In the genomic region with DNA sequence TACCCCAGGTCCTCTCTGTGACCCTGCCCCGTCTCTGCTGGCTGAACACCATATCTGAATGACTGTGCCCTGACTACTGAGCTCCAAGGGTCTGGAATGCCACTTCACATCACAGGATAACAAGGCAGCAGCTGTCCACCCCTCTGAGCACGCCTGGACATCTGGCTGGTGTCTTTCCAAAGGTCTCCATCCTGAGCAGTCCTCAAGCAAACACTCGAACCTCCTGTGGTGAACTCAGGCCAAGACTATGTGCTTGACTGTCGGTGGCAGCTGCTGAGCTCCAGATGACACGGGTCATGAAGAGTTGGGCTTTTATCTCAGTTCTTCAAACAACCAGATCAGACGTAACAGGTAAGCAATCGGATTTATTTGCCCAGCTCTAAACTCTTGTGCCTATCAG, we compare ENCODE assay signal across 22 cellular contexts.
A peak's percentile ranks its signal among the peaks of the same experiment; 100 is the strongest.
DNase-seq lines count a peak whose midpoint lies in the region; ATAC-seq and TF ChIP-seq lines count a peak whose summit lies in the region.
"Had no signal": no experiment of that assay in that cellular context is flagged by ENCODE, and none has a peak within 500 bp of the region (broad histone marks: within the 10 kb centered on the region; RNA-seq: fewer than 3 reads in every experiment).

No MANE protein-coding gene starts in this region.

- no peaks in the 10 kb centered on the region for H3K9me3 ChIP-seq in OCI-LY7 (ENCODE audit: low read length)
- H3K9me3 ChIP-seq in hepatocyte (ENCODE audit: low read depth) = no peaks in the 10 kb centered on the region
- no peaks in the 10 kb centered on the region for H3K9me3 ChIP-seq in transverse colon
- H3K9me3 ChIP-seq: breast epithelium, tibial artery had no signal

- H3K36me3 Mint-ChIP-seq in naive thymus-derived CD8-positive, alpha-beta T cell = no peaks in the 10 kb centered on the region
- H3K36me3 Mint-ChIP-seq: CD4-positive, alpha-beta memory T cell; naive B cell; T-cell had no signal

- H3K4me3 ChIP-seq in OCI-LY7 (ENCODE audit: low read depth, low read length, poor library complexity, severe bottlenecking) (no peak overlapping the region), hepatocyte (no peak overlapping the region), transverse colon (no peak overlapping the region)
- H3K4me3 ChIP-seq: breast epithelium, coronary artery, K562, tibial artery had no signal

- H3K9me2 ChIP-seq in OCI-LY7 (ENCODE audit: insufficient read depth, low read length) (no peaks in the 10 kb centered on the region), hepatocyte (replicated peaks; ENCODE audit: insufficient read depth) (no peaks in the 10 kb centered on the region)

- BruUV-seq in OCI-LY7 (replicated peaks; lab: Mats Ljungman, UMichigan) = no TSS peak

- peak; percentile 36 for DNase-seq in COLO668 (lab: John Stamatoyannopoulos, UW; ENCODE audit: unreplicated experiment)
- DNase-seq in DMS53 (lab: John Stamatoyannopoulos, UW) = peak; percentile 100
- peak; percentile 94 for DNase-seq in NCI-H2029 (lab: John Stamatoyannopoulos, UW)
- no peak for DNase-seq in OCI-LY7 (ENCODE audit: low spot score)
- DNase-seq in hepatocyte (ENCODE audit: low spot score) = no peak
- DNase-seq in naive thymus-derived CD8-positive, alpha-beta T cell = no peak
- no peak for DNase-seq in transverse colon
- DNase-seq in NOMO-1 treated with dmso at 0.1 percent for 144 hours (lab: John Stamatoyannopoulos, UW; ENCODE audit: unreplicated experiment) = no peak
- DNase-seq: activated CD4-positive, CD25-positive, alpha-beta regulatory T cell treated with anti-CD3 and anti-CD28 coated beads, Interleukin-2, amount 50 U/mL, for 72 hours; activated CD8-positive, alpha-beta memory T cell treated with anti-CD3 and anti-CD28 coated beads, Interleukin-2, amount 50 U/mL, for 4 hours; activated effector memory CD4-positive, alpha-beta T cell treated with anti-CD3 and anti-CD28 coated beads, Interleukin-2, amount 50 U/mL, for 16 hours; CD4-positive, alpha-beta memory T cell; endodermal cell; naive B cell; stimulated activated CD4-positive, alpha-beta T cell treated with anti-CD3 and anti-CD28 coated beads, Interleukin-4, amount 100 ng/mL, for 24 hours; stimulated activated naive CD4-positive, alpha-beta T cell treated with Interleukin-2 at 50 U/mL for 16 hours; T-cell; tibial artery had no signal

- peaks cover 6 to 12% (median 10%) of the 10 kb centered on the region in 4 donors for H3K4me1 Mint-ChIP-seq in naive thymus-derived CD8-positive, alpha-beta T cell

- peak overlapping the region in 1 of 10 donors; percentile 28 for H3K27ac Mint-ChIP-seq in naive thymus-derived CD8-positive, alpha-beta T cell
- H3K27ac Mint-ChIP-seq: endodermal cell, naive B cell, T-cell had no signal

- no peak for ATAC-seq in naive thymus-derived CD8-positive, alpha-beta T cell
- ATAC-seq: HCT116, K562, T-cell had no signal

- no peaks in the 10 kb centered on the region for H3K36me3 ChIP-seq in OCI-LY7 (ENCODE audit: insufficient read depth, low read length)
- no peaks in the 10 kb centered on the region for H3K36me3 ChIP-seq in hepatocyte (replicated peaks; ENCODE audit: insufficient read depth, low read depth)
- H3K36me3 ChIP-seq in transverse colon = no peaks in the 10 kb centered on the region
- H3K36me3 ChIP-seq: breast epithelium, tibial artery had no signal

- H2AFZ ChIP-seq in OCI-LY7 (ENCODE audit: low read length) (peak overlapping the region; percentile 66; the same call in 1 of the 2 replicates), hepatocyte (no peak overlapping the region)

- intact Hi-C loops in OCI-LY7 (cut with micrococcal nuclease; ENCODE audit: unreplicated experiment) (loop anchor here (5.0 kb wide), 1 partner anchor 79 kb away; no protein-coding TSS in a partner anchor), transverse colon (cut with DNase I; ENCODE audit: low total_unique reads) (no loop called here)

- 62% methylated on average over 7 of the region's 7 CpGs for WGBS in hepatocyte (ENCODE audit: low lambda C conversion rate, missing lambda C conversion rate)
- 75% methylated on average over 6 of the region's 7 CpGs; no CpG with 5 or more reads in 1 of the 2 donors for WGBS in transverse colon (ENCODE audit: low coverage in 1 of 2), 2 donors

- peaks cover 3 to 19% (median 9%) of the 10 kb centered on the region in 5 donors for H3K27me3 Mint-ChIP-seq in naive thymus-derived CD8-positive, alpha-beta T cell
- H3K27me3 Mint-ChIP-seq: CD4-positive, alpha-beta memory T cell; T-cell had no signal

- H3K4me2 ChIP-seq in OCI-LY7 (ENCODE audit: low read length) (no peak overlapping the region), hepatocyte (no peak overlapping the region)

- no peak overlapping the region for H3K4me3 Mint-ChIP-seq in naive thymus-derived CD8-positive, alpha-beta T cell
- H3K4me3 Mint-ChIP-seq: endodermal cell, naive B cell, T-cell had no signal

- H3K27ac ChIP-seq in OCI-LY7 (ENCODE audit: low read depth, low read length, poor library complexity, severe bottlenecking) (no peak overlapping the region), hepatocyte (no peak overlapping the region), transverse colon (no peak overlapping the region)
- H3K27ac ChIP-seq: breast epithelium, coronary artery, tibial artery had no signal

- in situ Hi-C loops in transverse colon (cut with MboI; ENCODE audit: low pct_ligation_motif_present in 1 of 4, low pct_unique_long_range_greater_than_20kb in 1 of 4, low sequenced_read_pairs in 3 of 4) = no loop called here

- no peaks in the 10 kb centered on the region for H3K9me3 Mint-ChIP-seq in naive thymus-derived CD8-positive, alpha-beta T cell
- H3K9me3 Mint-ChIP-seq: CD4-positive, alpha-beta memory T cell; endodermal cell; naive B cell; T-cell had no signal

- POLR2A ChIA-PET in OCI-LY7 (lab: Charles Lee) = interaction anchor here (0.5 to 1.7 kb wide), 3 partner anchors 9 to 49 kb away, joined by 3 to 8 read pairs (median 5); no protein-coding TSS in a partner anchor
- POLR2A ChIA-PET in naive thymus-derived CD8-positive, alpha-beta T cell (lab: Charles Lee) = interaction anchor here (0.6 kb wide), 1 partner anchor 508 kb away, joined by 3 read pairs; no protein-coding TSS in a partner anchor

- CTCF ChIA-PET in OCI-LY7 (lab: Charles Lee; ENCODE audit: unreplicated experiment) = no interaction called here

- H3K4me1 ChIP-seq in OCI-LY7 (ENCODE audit: insufficient read depth, low read length, poor library complexity, severe bottlenecking) = peaks cover 11% of the 10 kb centered on the region
- no peaks in the 10 kb centered on the region for H3K4me1 ChIP-seq in hepatocyte (ENCODE audit: insufficient read depth)
- H3K4me1 ChIP-seq in transverse colon = peaks cover 0 to 8% (median 5%) of the 10 kb centered on the region in 4 donors
- H3K4me1 ChIP-seq: tibial artery had no signal

- no peak for TF ChIP-seq EP300 in transverse colon (IDR thresholded peaks at IDR 0.05; ENCODE audit: low read depth)

- TF ChIP-seq POLR2A in transverse colon (IDR thresholded peaks at IDR 0.05) = no peak

- TF ChIP-seq CTCF in OCI-LY7 (conservative IDR thresholded peaks at IDR 0.05; ENCODE audit: low read length) (no peak), hepatocyte (IDR thresholded peaks at IDR 0.05; ENCODE audit: poor library complexity) (no peak), transverse colon (IDR thresholded peaks at IDR 0.05) (no peak)

- H3K27me3 ChIP-seq in hepatocyte = no peaks in the 10 kb centered on the region
- no peaks in the 10 kb centered on the region for H3K27me3 ChIP-seq in transverse colon
- H3K27me3 ChIP-seq: breast epithelium, tibial artery had no signal

- no peaks in the 10 kb centered on the region for H4K20me1 ChIP-seq in OCI-LY7 (ENCODE audit: insufficient read depth, low read length)
- no peaks in the 10 kb centered on the region for H4K20me1 ChIP-seq in hepatocyte (ENCODE audit: insufficient read depth, poor library complexity, severe bottlenecking)

- H3K79me2 ChIP-seq in OCI-LY7 (ENCODE audit: insufficient read depth, low read depth, low read length) (no peaks in the 10 kb centered on the region), hepatocyte (no peaks in the 10 kb centered on the region)

Comparison
In these comparisons a context has a peak if more than half of its experiments do, and no peak if none do; other contexts are left out.
1. DNase-seq: peak in COLO668 (single experiment), DMS53 (single experiment) and NCI-H2029 (single experiment); none in OCI-LY7 (single experiment), hepatocyte (single experiment), naive thymus-derived CD8-positive, alpha-beta T cell (0 of 10), transverse colon (single experiment) and NOMO-1 treated with dmso at 0.1 percent for 144 hours (single experiment).